1 cellular context compared by ENCODE assay signal in genomic region chr14:100383727-100384158, GRCh38.
TF ChIP-seq lines count a peak whose summit lies in the region.

No MANE protein-coding gene starts in this region.

TF ChIP-seq in K562, 482 proteins besides CTCF, POLR2A, EP300 and RAD21 (continued from another document):
- TF ChIP-seq CEBPZ (IDR thresholded peaks at IDR 0.05; ENCODE audit: borderline replicate concordance, low read depth, low read length) (no peak), ZBED1 (IDR thresholded peaks at IDR 0.05) (no peak), HDAC6 (IDR thresholded peaks at IDR 0.05; ENCODE audit: low read depth, low read length) (no peak), SMC3 (conservative IDR thresholded peaks at IDR 0.05; ENCODE audit: insufficient read depth, low read depth, low read length) (peak; percentile 51), STAG1 (CRISPR knock-in tag; IDR thresholded peaks at IDR 0.05; ENCODE audit: borderline replicate concordance) (peak; percentile 71; the same call in 1 of the 2 replicates), CTCFL (IDR thresholded peaks at IDR 0.05; ENCODE audit: borderline replicate concordance, insufficient read depth, low read depth, low read length, poor library complexity, severe bottlenecking) (peak; percentile 8), ZNF695 (CRISPR knock-in tag; IDR thresholded peaks at IDR 0.05) (no peak), MCM2 (IDR thresholded peaks at IDR 0.05; ENCODE audit: low read depth) (no peak)
